In genomic region chr13:40230833-40231266, GRCh38 we compare ENCODE assay signal across 16 cellular contexts.
A peak's percentile ranks its signal among the peaks of the same experiment; 100 is the strongest.
DNase-seq lines count a peak whose midpoint lies in the region; ATAC-seq and TF ChIP-seq lines count a peak whose summit lies in the region.
"Had no signal": no experiment of that assay in that cellular context is flagged by ENCODE, and none has a peak within 500 bp of the region (broad histone marks: within the 10 kb centered on the region; RNA-seq: fewer than 3 reads in every experiment).

No MANE protein-coding gene starts in this region.

- CTCF ChIA-PET in CD4-positive, alpha-beta T cell (lab: Charles Lee): no interaction called here

- POLR2A ChIA-PET in CD4-positive, alpha-beta T cell (lab: Charles Lee): no interaction called here

- H3K9ac ChIP-seq in Loucy (ENCODE audit: low read depth, low read length, poor library complexity, severe bottlenecking): peak overlapping the region; percentile 60

- peaks cover 59% of the 10 kb centered on the region for H3K4me1 Mint-ChIP-seq in nephron progenitor cell
- peaks cover 12% of the 10 kb centered on the region for H3K4me1 Mint-ChIP-seq in CD4-positive, alpha-beta T cell (ENCODE audit: low read depth)

- H3K79me2 ChIP-seq in Loucy (ENCODE audit: insufficient read depth, low read length): no peaks in the 10 kb centered on the region

- peak; percentile 30 for DNase-seq in AG08396 (ENCODE audit: low spot score)
- peak; percentile 77 for DNase-seq in dermis blood vessel endothelial cell
- DNase-seq in nephron progenitor cell: no peak
- no peak for DNase-seq in activated effector memory CD4-positive, alpha-beta T cell treated with Interleukin-2 at 50 U/mL for 16 hours
- no peak for DNase-seq in NCI-H446 (lab: John Stamatoyannopoulos, UW)
- no peak for DNase-seq in CD4-positive, alpha-beta T cell
- DNase-seq: activated CD8-positive, alpha-beta memory T cell treated with anti-CD3 and anti-CD28 coated beads, Interleukin-2, amount 10 ng/mL, durations not matched to agents 7 days and 5 days; CD8-positive, alpha-beta T cell; left colon; NCI-H1092; NCI-H69; ovary; SW 1271 had no signal

- no peaks in the 10 kb centered on the region for H3K9me2 ChIP-seq in Loucy (replicated peaks; ENCODE audit: low read depth, low read length)

- peaks cover 6% of the 10 kb centered on the region for H3K27me3 ChIP-seq in Loucy (ENCODE audit: insufficient read depth, low read length, poor library complexity, severe bottlenecking)
- H3K27me3 ChIP-seq in CD4-positive, alpha-beta T cell (ENCODE audit: control insufficient read depth, insufficient read depth, low read length): no peaks in the 10 kb centered on the region
- H3K27me3 ChIP-seq: ovary had no signal

- peaks cover 4% of the 10 kb centered on the region for H3K27me3 Mint-ChIP-seq in nephron progenitor cell (ENCODE audit: low read depth, poor library complexity)
- H3K27me3 Mint-ChIP-seq in CD4-positive, alpha-beta T cell: no peaks in the 10 kb centered on the region
- H3K27me3 Mint-ChIP-seq: activated CD8-positive, alpha-beta memory T cell treated with anti-CD3 and anti-CD28 coated beads, Interleukin-2, amount 10 ng/mL, durations not matched to agents 7 days and 5 days had no signal

- H3K9me3 Mint-ChIP-seq in nephron progenitor cell: no peaks in the 10 kb centered on the region
- no peaks in the 10 kb centered on the region for H3K9me3 Mint-ChIP-seq in CD4-positive, alpha-beta T cell
- H3K9me3 Mint-ChIP-seq: CD8-positive, alpha-beta T cell had no signal

- H3K9me3 ChIP-seq in Loucy (ENCODE audit: insufficient read depth, low read depth, low read length): no peaks in the 10 kb centered on the region
- no peaks in the 10 kb centered on the region for H3K9me3 ChIP-seq in CD4-positive, alpha-beta T cell (ENCODE audit: control insufficient read depth, low read length)
- H3K9me3 ChIP-seq: ovary, thoracic aorta had no signal

- peak overlapping the region; percentile 47 for H3K4me3 ChIP-seq in Loucy (ENCODE audit: low read length, poor library complexity, severe bottlenecking)
- H3K4me3 ChIP-seq: ovary, thoracic aorta had no signal

- H3K4me3 Mint-ChIP-seq in nephron progenitor cell: no peak overlapping the region
- no peak overlapping the region for H3K4me3 Mint-ChIP-seq in CD4-positive, alpha-beta T cell
- H3K4me3 Mint-ChIP-seq: activated CD8-positive, alpha-beta memory T cell treated with anti-CD3 and anti-CD28 coated beads, Interleukin-2, amount 10 ng/mL, durations not matched to agents 7 days and 5 days; CD8-positive, alpha-beta T cell had no signal

- H3K36me3 ChIP-seq in Loucy (ENCODE audit: insufficient read depth, low read length): no peaks in the 10 kb centered on the region
- H3K36me3 ChIP-seq: ovary, thoracic aorta had no signal

- no peaks in the 10 kb centered on the region for H3F3A ChIP-seq in Loucy (ENCODE audit: low read depth)

- H3K27ac ChIP-seq in CD4-positive, alpha-beta T cell (ENCODE audit: low read depth, low read length): no peak overlapping the region
- H3K27ac ChIP-seq: thoracic aorta had no signal

- TF ChIP-seq CTCF in Loucy (conservative IDR thresholded peaks at IDR 0.05; ENCODE audit: low read length) (no peak), nephron progenitor cell (IDR thresholded peaks at IDR 0.05) (no peak)
- no peak for TF ChIP-seq CTCF in CD4-positive, alpha-beta T cell (IDR thresholded peaks at IDR 0.05)

- H2AFZ ChIP-seq in Loucy (ENCODE audit: low read length): no peak overlapping the region

- H3K4me1 ChIP-seq in Loucy (ENCODE audit: insufficient read depth, low read length, poor library complexity, severe bottlenecking): peaks cover 38% of the 10 kb centered on the region

- no peak for ATAC-seq in GM19397 (IDR thresholded peaks at IDR 0.05; ENCODE audit: unreplicated experiment)
- ATAC-seq in CD4-positive, alpha-beta T cell (ENCODE audit: poor library complexity): no peak
- ATAC-seq: activated CD8-positive, alpha-beta memory T cell treated with anti-CD3 and anti-CD28 coated beads, Interleukin-2, amount 10 ng/mL, durations not matched to agents 7 days and 5 days; CD8-positive, alpha-beta T cell; left colon had no signal

- H3K36me3 Mint-ChIP-seq in nephron progenitor cell (ENCODE audit: low read depth): no peaks in the 10 kb centered on the region
- no peaks in the 10 kb centered on the region for H3K36me3 Mint-ChIP-seq in CD4-positive, alpha-beta T cell (ENCODE audit: low read depth)
- H3K36me3 Mint-ChIP-seq: activated CD8-positive, alpha-beta memory T cell treated with anti-CD3 and anti-CD28 coated beads, Interleukin-2, amount 10 ng/mL, durations not matched to agents 7 days and 5 days; CD8-positive, alpha-beta T cell had no signal

- peak overlapping the region; percentile 21 for H3K27ac Mint-ChIP-seq in nephron progenitor cell
- H3K27ac Mint-ChIP-seq in CD4-positive, alpha-beta T cell: no peak overlapping the region
- H3K27ac Mint-ChIP-seq: activated CD8-positive, alpha-beta memory T cell treated with anti-CD3 and anti-CD28 coated beads, Interleukin-2, amount 10 ng/mL, durations not matched to agents 7 days and 5 days; CD8-positive, alpha-beta T cell had no signal

- peak overlapping the region; percentile 66 for H3K4me2 ChIP-seq in Loucy (ENCODE audit: low read depth, low read length, poor library complexity, severe bottlenecking)

- intact Hi-C loops in CD4-positive, alpha-beta T cell (cut with DNase I, micrococcal nuclease): no loop called here

- no peaks in the 10 kb centered on the region for H4K20me1 ChIP-seq in Loucy (ENCODE audit: insufficient read depth, low read length, poor library complexity, severe bottlenecking)

Comparison
In these comparisons a context has a peak if more than half of its experiments do, and no peak if none do; other contexts are left out.
1. DNase-seq: peak in AG08396 (single experiment) and dermis blood vessel endothelial cell (single experiment); none in nephron progenitor cell (single experiment), activated effector memory CD4-positive, alpha-beta T cell treated with Interleukin-2 at 50 U/mL for 16 hours (single experiment), NCI-H446 (0 of 2) and CD4-positive, alpha-beta T cell (0 of 10).